Comparison of ENCODE assay signal across 26 cellular contexts in the genomic region with DNA sequence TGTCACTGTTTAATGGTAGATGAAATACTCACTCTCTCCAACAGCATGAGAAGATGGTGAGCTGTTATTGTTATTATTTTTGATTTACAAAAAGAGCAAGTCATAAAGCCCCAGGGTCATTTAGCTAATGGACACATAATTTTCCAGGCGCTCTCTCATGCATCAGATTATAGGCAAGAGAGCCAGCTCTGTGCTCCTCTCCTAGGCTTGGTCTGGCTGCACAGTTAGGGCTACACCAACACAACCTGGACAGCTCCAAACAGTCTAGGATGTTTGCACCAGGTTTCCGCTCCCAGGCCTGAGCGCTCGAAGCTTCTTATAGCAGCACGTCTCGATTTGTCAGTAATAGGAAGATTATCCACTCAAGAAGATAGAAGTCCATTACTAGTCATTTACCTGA.
"Had no signal": no experiment of that assay in that cellular context is flagged by ENCODE, and none has a peak within 500 bp of the region (broad histone marks: within the 10 kb centered on the region; RNA-seq: fewer than 3 reads in every experiment).

No MANE protein-coding gene starts in this region.

- DNase-seq: activated CD4-positive, alpha-beta memory T cell treated with anti-CD3 and anti-CD28 coated beads, Interleukin-2, amount 10 ng/mL, durations not matched to agents 7 days and 5 days; activated CD4-positive, alpha-beta T cell treated with anti-CD3 and anti-CD28 coated beads for 1 hour; activated CD4-positive, alpha-beta T cell treated with anti-CD3 and anti-CD28 coated beads for 4 hours; activated CD4-positive, alpha-beta T cell treated with anti-CD3 and anti-CD28 coated beads, Interleukin-2, amount 10 ng/mL, durations not matched to agents 7 days and 5 days; activated CD4-positive, alpha-beta T cell treated with anti-CD3 and anti-CD28 coated beads, Interleukin-2, amount 50 U/mL, for 4 hours; activated gamma-delta T cell; activated naive CD4-positive, alpha-beta T cell; activated naive CD4-positive, alpha-beta T cell treated with anti-CD3 and anti-CD28 coated beads, Interleukin-2, amount 10 ng/mL, durations not matched to agents 7 days and 5 days; activated naive CD8-positive, alpha-beta T cell treated with anti-CD3 and anti-CD28 coated beads, Interleukin-2, amount 10 ng/mL, durations not matched to agents 7 days and 5 days; activated T-cell treated with anti-CD3 and anti-CD28 coated beads, Interleukin-2, amount 50 U/mL, for 1 hour; activated T-cell treated with anti-CD3 and anti-CD28 coated beads, Interleukin-2, amount 50 U/mL, for 48 hours; anterior cingulate cortex; cortex of kidney; effector CD4-positive, alpha-beta T cell; effector memory CD8-positive, alpha-beta T cell; esophagus squamous epithelium; gastrocnemius medialis; glutamatergic neuron; heart left ventricle; SW 1271; T-cell; T-helper 9 cell had no signal

- H3K27me3 ChIP-seq: esophagus squamous epithelium, gastrocnemius medialis, heart left ventricle had no signal

- ATAC-seq: activated naive CD4-positive, alpha-beta T cell treated with anti-CD3 and anti-CD28 coated beads, Interleukin-2, amount 50 U/mL, for 72 hours; effector memory CD8-positive, alpha-beta T cell; gastrocnemius medialis; heart left ventricle; T-cell; WTC11 had no signal

- H3K9me3 ChIP-seq: esophagus squamous epithelium, gastrocnemius medialis, heart left ventricle had no signal

- H3K4me1 ChIP-seq: gastrocnemius medialis, heart left ventricle had no signal

- H3K4me3 ChIP-seq: esophagus squamous epithelium, gastrocnemius medialis, heart left ventricle had no signal

- H3K36me3 ChIP-seq: brain microvascular endothelial cell, esophagus squamous epithelium, gastrocnemius medialis, heart left ventricle had no signal

- H3K27ac ChIP-seq: brain microvascular endothelial cell, esophagus squamous epithelium, gastrocnemius medialis, heart left ventricle, VCaP had no signal
